8 cellular contexts compared by ENCODE assay signal in the genomic region with DNA sequence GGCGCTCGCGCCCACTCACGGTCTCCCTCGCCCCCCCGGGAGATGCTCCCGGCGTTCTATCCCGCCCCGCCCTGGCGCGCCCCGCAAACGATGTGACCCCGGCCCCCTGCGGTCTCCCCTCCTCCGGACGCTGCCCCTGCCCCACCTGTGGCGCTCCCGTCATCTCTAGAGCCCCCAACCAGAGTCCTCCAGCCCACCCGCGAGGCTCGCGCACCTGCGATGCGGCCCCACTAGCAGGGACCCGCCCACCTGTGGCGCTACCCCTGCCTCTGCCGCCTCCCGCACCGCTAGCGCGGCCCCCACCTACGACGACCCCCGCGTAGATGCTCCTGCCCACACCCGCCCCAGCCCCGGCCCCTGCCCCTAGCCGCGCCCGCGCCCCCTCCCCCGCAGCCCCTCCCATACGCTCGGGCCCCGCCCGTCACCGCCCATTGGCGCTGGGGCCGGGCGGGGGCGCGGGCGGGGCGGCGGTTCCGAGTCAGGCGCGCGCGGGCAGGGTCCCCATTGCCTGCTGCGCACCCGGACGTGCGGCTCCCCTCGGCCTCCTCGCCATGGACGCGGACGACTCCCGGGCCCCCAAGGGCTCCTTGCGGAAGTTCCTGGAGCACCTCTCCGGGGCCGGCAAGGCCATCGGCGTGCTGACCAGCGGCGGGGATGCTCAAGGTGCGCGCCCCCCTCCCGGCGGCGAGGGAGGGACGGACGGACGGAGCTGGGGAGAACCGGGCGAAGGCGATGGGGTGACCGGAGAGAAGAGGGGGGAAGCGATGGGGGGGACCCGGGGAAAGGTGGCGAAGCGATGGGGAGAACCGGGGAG. TPM values are rescaled to one million over a fixed set of nuclear protein-coding genes. Genes with fewer than 3 reads are reported as not detected.
DNase-seq lines count a peak whose midpoint lies in the region; ATAC-seq and TF ChIP-seq lines count a peak whose summit lies in the region.

A gene (plus strand): TSS at position 504 of the 814 bp plus-strand sequence. CDS start 48 bp downstream, at position 552.

- DNase-seq in NCI-H1436 (lab: John Stamatoyannopoulos, UW), result peak; percentile 37
- no peak for DNase-seq in NCI-H1436 treated with DMSO at 0.1 percent for 48 hours (lab: John Stamatoyannopoulos, UW)
- DNase-seq in PC-3, result no peak
- peak; percentile 90 for DNase-seq in activated effector memory CD4-positive, alpha-beta T cell treated with anti-CD3 and anti-CD28 coated beads, Interleukin-2, amount 50 U/mL, for 16 hours
- DNase-seq in glomerular endothelial cell (ENCODE audit: extremely low read depth, low read depth, low spot score), result no peak
- DNase-seq in ovary, result peak in 4 of 5 donors; percentile 36 to 72 (median 59)
- no peak for DNase-seq in upper lobe of right lung

- POLR2A ChIA-PET in PC-3 (lab: Charles Lee; ENCODE audit: unreplicated experiment), result no interaction called here

- peak within 1 kb of the TSS; percentile 71 for H2AFZ ChIP-seq in PC-3 (ENCODE audit: low read length)

- no peaks in the 10 kb centered on the region for H3K9me2 ChIP-seq in PC-3 (replicated peaks; ENCODE audit: low read length)

- H3K36me3 ChIP-seq in PC-3 (ENCODE audit: low read depth, low read length) (no peaks in the 10 kb centered on the region), ovary (no peaks in the 10 kb centered on the region), upper lobe of right lung (no peaks in the 10 kb centered on the region)

- peaks cover 46% of the 10 kb centered on the region for H3K79me2 ChIP-seq in PC-3 (ENCODE audit: low read length)

- intact Hi-C loops in PC-3 (cut with micrococcal nuclease), result no loop called here
- intact Hi-C loops in ovary (cut with DNase I), result no loop called here
- intact Hi-C loops in upper lobe of right lung (cut with DNase I), result no loop called here

- no peaks in the 10 kb centered on the region for H3F3A ChIP-seq in PC-3 (ENCODE audit: low read length, unreplicated experiment)

- H3K4me2 ChIP-seq in PC-3 (ENCODE audit: low read length), result peak within 1 kb of the TSS; percentile 82

- CTCF ChIA-PET in PC-3 (lab: Charles Lee), result no interaction called here

- H3K9ac ChIP-seq in PC-3 (ENCODE audit: low read length), result peak within 1 kb of the TSS; percentile 82

- no TSS peak for BruUV-seq in PC-3 (replicated peaks; lab: Mats Ljungman, UMichigan)

- H3K9me3 ChIP-seq in PC-3 (ENCODE audit: low read length), result no peaks in the 10 kb centered on the region
- H3K9me3 ChIP-seq in ovary, result no peaks in the 10 kb centered on the region
- no peaks in the 10 kb centered on the region for H3K9me3 ChIP-seq in upper lobe of right lung

- H3K27me3 ChIP-seq in PC-3 (ENCODE audit: low read length), result no peaks in the 10 kb centered on the region
- H3K27me3 ChIP-seq in ovary, result no peaks in the 10 kb centered on the region
- H3K27me3 ChIP-seq in upper lobe of right lung, result no peaks in the 10 kb centered on the region

- peak; percentile 57 for ATAC-seq in HG02759 (IDR thresholded peaks at IDR 0.05; ENCODE audit: unreplicated experiment)
- ATAC-seq in PC-3, result peak; percentile 32
- peak; percentile 64 for ATAC-seq in upper lobe of right lung

- TF ChIP-seq CTCF in PC-3 (conservative IDR thresholded peaks at IDR 0.05; ENCODE audit: low read depth, low read length) (no peak), ovary (IDR thresholded peaks at IDR 0.05) (no peak), upper lobe of right lung (IDR thresholded peaks at IDR 0.05) (no peak)

- peak within 1 kb of the TSS; percentile 30; the same call in 1 of the 2 replicates for H3K27ac ChIP-seq in PC-3 (ENCODE audit: low read length)
- peak within 1 kb of the TSS; percentile 31 to 45 for H3K27ac ChIP-seq in ovary
- peak within 1 kb of the TSS; percentile 24 for H3K27ac ChIP-seq in upper lobe of right lung

- H3K4me1 ChIP-seq in PC-3 (ENCODE audit: insufficient read depth, low read length), result peaks cover 12% of the 10 kb centered on the region
- peaks cover 9% of the 10 kb centered on the region for H3K4me1 ChIP-seq in ovary (ENCODE audit: insufficient read depth)
- no peaks in the 10 kb centered on the region for H3K4me1 ChIP-seq in upper lobe of right lung

- 1% methylated on average over 41 to 96 of the region's 96 CpGs for WGBS in ovary, 3 donors

- 0 out of 2 replicates have a peak, but pooled peaks cover 6% of the 10 kb centered on the region for H4K20me1 ChIP-seq in PC-3 (ENCODE audit: low read length)

- no peak for TF ChIP-seq POLR2A in ovary (IDR thresholded peaks at IDR 0.05)

- H3K4me3 ChIP-seq in PC-3 (ENCODE audit: low read length), result peak within 1 kb of the TSS; percentile 80
- H3K4me3 ChIP-seq in ovary, result peak within 1 kb of the TSS; percentile 58
- H3K4me3 ChIP-seq in upper lobe of right lung, result peak within 1 kb of the TSS; percentile 59

- TF ChIP-seq EP300 in ovary (IDR thresholded peaks at IDR 0.05), result no peak

RNA-seq across cellular contexts. Expression of the gene that starts here (rescaled TPM):
- total RNA-seq in PC-3 (2014; rRNA removed) (140 and 172 TPM in 2 replicates), glomerular endothelial cell (273 and 280 TPM in 2 replicates), ovary (10 to 100 TPM; 12.4 to 43.4 (median 23.1) TPM), upper lobe of right lung (29.3 TPM)
- 10 to 100 TPM; 19.6 to 74.9 TPM for polyA plus RNA-seq in ovary

Comparison
In these comparisons a context has a peak if more than half of its experiments do, and no peak if none do; other contexts are left out.
1. DNase-seq: peak in NCI-H1436 (single experiment), activated effector memory CD4-positive, alpha-beta T cell treated with anti-CD3 and anti-CD28 coated beads, Interleukin-2, amount 50 U/mL, for 16 hours (single experiment) and ovary (4 of 5); none in NCI-H1436 treated with DMSO at 0.1 percent for 48 hours (single experiment), PC-3 (single experiment), glomerular endothelial cell (single experiment) and upper lobe of right lung (single experiment).
2. Peak in every context shown above with its lines, with median percentiles within 50 percentile points of each other: ATAC-seq, H3K27ac ChIP-seq and H3K4me3 ChIP-seq.